28 cellular contexts compared by ENCODE assay signal in genomic region chr10:66837335-66837734, GRCh38.
DNase-seq lines count a peak whose midpoint lies in the region; ATAC-seq and TF ChIP-seq lines count a peak whose summit lies in the region.
"Had no signal": no experiment of that assay in that cellular context is flagged by ENCODE, and none has a peak within 500 bp of the region (broad histone marks: within the 10 kb centered on the region; RNA-seq: fewer than 3 reads in every experiment).

No MANE protein-coding gene starts in this region.

- H3K27ac ChIP-seq in SK-N-MC = no peak overlapping the region
- H3K27ac ChIP-seq: 22Rv1, hepatocyte, neutrophil, psoas muscle, thoracic aorta had no signal

- no peak for ATAC-seq in GM18870 (IDR thresholded peaks at IDR 0.05; ENCODE audit: unreplicated experiment)
- ATAC-seq: HepG2, psoas muscle had no signal

- DNase-seq in NCI-H1436 (lab: John Stamatoyannopoulos, UW) = peak; percentile 4
- no peak for DNase-seq in NCI-H1436 treated with DMSO at 0.1 percent for 48 hours (lab: John Stamatoyannopoulos, UW)
- DNase-seq in SK-N-MC (ENCODE audit: low read depth, low spot score) = peak; percentile 2
- peak; percentile 4 for DNase-seq in fibroblast of villous mesenchyme (ENCODE audit: low read depth)
- DNase-seq in skeletal muscle cell (ENCODE audit: low read depth) = peak; percentile 59
- DNase-seq in NCI-H2029 (lab: John Stamatoyannopoulos, UW) = no peak
- DNase-seq in GM10248 (ENCODE audit: extremely low spot score) = no peak
- DNase-seq: activated B cell treated with CpG ODN at 0.5 μM for 24 hours; activated CD4-positive, alpha-beta memory T cell treated with anti-CD3 and anti-CD28 coated beads for 36 hours; activated gamma-delta T cell; caudate nucleus; DMS79 treated with DMSO at 0.1 percent for 48 hours; GOT3; immature natural killer cell; NCI-H1048; NCI-H2029 treated with DMSO at 0.1 percent for 48 hours; NCI-H524 treated with DMSO at 0.1 percent for 48 hours; psoas muscle; stimulated activated CD4-positive, alpha-beta T cell treated with anti-CD3 and anti-CD28 coated beads, Interleukin-2, amount 100 ng/mL, for 48 hours; stimulated activated naive CD4-positive, alpha-beta T cell; T-helper 9 cell had no signal

- H3K9me3 ChIP-seq in SK-N-MC (ENCODE audit: low read depth, low read length) = no peaks in the 10 kb centered on the region
- H3K9me3 ChIP-seq: neutrophil, psoas muscle, thoracic aorta had no signal

- H3K36me3 ChIP-seq in SK-N-MC (ENCODE audit: insufficient read depth, low read length) = no peaks in the 10 kb centered on the region
- H3K36me3 ChIP-seq: neutrophil, thoracic aorta had no signal

- POLR2A ChIA-PET in GM10248 (lab: Yijun Ruan, JAX) = no interaction called here

- H3K9ac ChIP-seq in SK-N-MC (ENCODE audit: insufficient read length) = no peak overlapping the region

- CTCF ChIA-PET in GM10248 (lab: Yijun Ruan, JAX) = interaction anchor here (1.4 kb wide), 1 partner anchor 9 kb away, joined by 4 read pairs; no protein-coding TSS in a partner anchor

- TF ChIP-seq CTCF in fibroblast of villous mesenchyme (IDR thresholded peaks at IDR 0.05; ENCODE audit: insufficient read depth, low read depth, low read length) (no peak), GM10248 (IDR thresholded peaks at IDR 0.05; ENCODE audit: control extremely low read depth, extremely low read depth, low read depth, missing control alignments) (no peak)

- no peak overlapping the region for H3K4me3 ChIP-seq in SK-N-MC
- H3K4me3 ChIP-seq in fibroblast of villous mesenchyme (ENCODE audit: low read depth, low read length) = no peak overlapping the region
- no peak overlapping the region for H3K4me3 ChIP-seq in skeletal muscle cell (ENCODE audit: low read depth, low read length)
- H3K4me3 ChIP-seq: hepatocyte, psoas muscle, smooth muscle cell, thoracic aorta had no signal

Comparison
In these comparisons a context has a peak if more than half of its experiments do, and no peak if none do; other contexts are left out.
1. DNase-seq: peak in NCI-H1436 (single experiment), SK-N-MC (single experiment), fibroblast of villous mesenchyme (single experiment) and skeletal muscle cell (single experiment); none in NCI-H1436 treated with DMSO at 0.1 percent for 48 hours (single experiment), NCI-H2029 (single experiment) and GM10248 (single experiment).